ENCODE assay signal across 8 cellular contexts in genomic region chr1:109398343-109399225, GRCh38. TPM values are rescaled to one million over a fixed set of nuclear protein-coding genes. Genes with fewer than 3 reads are reported as not detected.
DNase-seq lines count a peak whose midpoint lies in the region; ATAC-seq, FAIRE-seq and TF ChIP-seq lines count a peak whose summit lies in the region.

No MANE protein-coding gene starts in this region.

- H3K27me3 ChIP-seq in astrocyte (ENCODE audit: insufficient read depth, low read length) (no peaks in the 10 kb centered on the region), lower lobe of right lung (ENCODE audit: low read depth) (no peaks in the 10 kb centered on the region), transverse colon (no peaks in the 10 kb centered on the region)

- H3K4me3 ChIP-seq in astrocyte (ENCODE audit: insufficient read depth, low read depth, low read length) (peak overlapping the region; percentile 70), lower lobe of right lung (peak overlapping the region; percentile 62), transverse colon (peak overlapping the region; percentile 29 to 82 (median 74))

- no peak for TF ChIP-seq CTCF in astrocyte (IDR thresholded peaks at IDR 0.05; ENCODE audit: insufficient read depth, low read depth, low read length)
- no peak for TF ChIP-seq CTCF in lower lobe of right lung (IDR thresholded peaks at IDR 0.05)
- TF ChIP-seq CTCF in transverse colon (IDR thresholded peaks at IDR 0.05) = no peak

- in situ Hi-C loops in transverse colon (cut with MboI; ENCODE audit: low pct_ligation_motif_present in 1 of 4, low pct_unique_long_range_greater_than_20kb in 1 of 4, low sequenced_read_pairs in 3 of 4) = no loop called here

- peaks cover 35% of the 10 kb centered on the region for H3K27me3 Mint-ChIP-seq in stimulated activated naive CD8-positive, alpha-beta T cell treated with anti-CD3 and anti-CD28 coated beads, Interleukin-15, Interleukin-2, amounts not matched to agents 100 ng/mL and 50 ng/mL, for 24 hours
- H3K27me3 Mint-ChIP-seq in astrocyte (ENCODE audit: low read depth, unreplicated experiment) = no peaks in the 10 kb centered on the region

- peaks cover 11% of the 10 kb centered on the region for H3K36me3 Mint-ChIP-seq in stimulated activated naive CD8-positive, alpha-beta T cell treated with anti-CD3 and anti-CD28 coated beads, Interleukin-15, Interleukin-2, amounts not matched to agents 100 ng/mL and 50 ng/mL, for 24 hours (ENCODE audit: low read depth)
- no peaks in the 10 kb centered on the region for H3K36me3 Mint-ChIP-seq in astrocyte (ENCODE audit: low read depth, unreplicated experiment)

- no peaks in the 10 kb centered on the region for H4K20me1 ChIP-seq in astrocyte (ENCODE audit: insufficient read depth, low read length)

- H3K9me3 Mint-ChIP-seq in stimulated activated naive CD8-positive, alpha-beta T cell treated with anti-CD3 and anti-CD28 coated beads, Interleukin-15, Interleukin-2, amounts not matched to agents 100 ng/mL and 50 ng/mL, for 24 hours = no peaks in the 10 kb centered on the region
- no peaks in the 10 kb centered on the region for H3K9me3 Mint-ChIP-seq in astrocyte (ENCODE audit: unreplicated experiment)

- no peaks in the 10 kb centered on the region for H3K9me3 ChIP-seq in astrocyte (ENCODE audit: insufficient read depth, low read depth, low read length)
- H3K9me3 ChIP-seq in lower lobe of right lung = no peaks in the 10 kb centered on the region
- no peaks in the 10 kb centered on the region for H3K9me3 ChIP-seq in transverse colon

- TF ChIP-seq POLR2A in transverse colon (IDR thresholded peaks at IDR 0.05) = no peak

- TF ChIP-seq EP300 in transverse colon (IDR thresholded peaks at IDR 0.05; ENCODE audit: low read depth) = no peak

- no peak for DNase-seq in stimulated activated naive CD8-positive, alpha-beta T cell treated with anti-CD3 and anti-CD28 coated beads, Interleukin-15, Interleukin-2, amounts not matched to agents 100 U/mL and 50 U/mL, for 24 hours
- DNase-seq in astrocyte (ENCODE audit: low read depth) (no peak), lower lobe of right lung (no peak), transverse colon (no peak), NCI-H226 (no peak)

- H3K36me3 ChIP-seq in astrocyte (ENCODE audit: insufficient read depth, low read length) (peaks cover 10% of the 10 kb centered on the region), lower lobe of right lung (peaks cover 39% of the 10 kb centered on the region), transverse colon (peaks cover 0 to 6% (median 2%) of the 10 kb centered on the region in 4 donors)

- peak overlapping the region; percentile 94 for H3K4me2 ChIP-seq in astrocyte (ENCODE audit: low read length)

- H3K79me2 ChIP-seq in astrocyte (ENCODE audit: insufficient read depth, low read length) = peaks cover 34% of the 10 kb centered on the region

- peak overlapping the region; percentile 75 for H3K4me3 Mint-ChIP-seq in stimulated activated naive CD8-positive, alpha-beta T cell treated with anti-CD3 and anti-CD28 coated beads, Interleukin-15, Interleukin-2, amounts not matched to agents 100 ng/mL and 50 ng/mL, for 24 hours
- H3K4me3 Mint-ChIP-seq in astrocyte (ENCODE audit: unreplicated experiment) = peak overlapping the region; percentile 86

- H3K4me1 Mint-ChIP-seq in stimulated activated naive CD8-positive, alpha-beta T cell treated with anti-CD3 and anti-CD28 coated beads, Interleukin-15, Interleukin-2, amounts not matched to agents 100 ng/mL and 50 ng/mL, for 24 hours (ENCODE audit: low read depth) = peaks cover 14% of the 10 kb centered on the region
- peaks cover 22% of the 10 kb centered on the region for H3K4me1 Mint-ChIP-seq in astrocyte (ENCODE audit: low read depth, unreplicated experiment)

- H3K27ac ChIP-seq in astrocyte (ENCODE audit: low read depth, low read length) = peak overlapping the region; percentile 27
- H3K27ac ChIP-seq in lower lobe of right lung = peak overlapping the region; percentile 59
- peak overlapping the region; percentile 85 to 89 (median 86) for H3K27ac ChIP-seq in transverse colon

- no peak overlapping the region for H3K27ac Mint-ChIP-seq in stimulated activated naive CD8-positive, alpha-beta T cell treated with anti-CD3 and anti-CD28 coated beads, Interleukin-15, Interleukin-2, amounts not matched to agents 100 ng/mL and 50 ng/mL, for 24 hours
- H3K27ac Mint-ChIP-seq in astrocyte (ENCODE audit: unreplicated experiment) = no peak overlapping the region

- no peak for ATAC-seq in stimulated activated naive CD8-positive, alpha-beta T cell treated with anti-CD3 and anti-CD28 coated beads, Interleukin-15, Interleukin-2, amounts not matched to agents 100 U/mL and 50 U/mL, for 24 hours
- ATAC-seq in lower lobe of right lung (no peak), GM18502 (IDR thresholded peaks at IDR 0.05; ENCODE audit: poor library complexity, unreplicated experiment) (no peak), GM18909 (IDR thresholded peaks at IDR 0.05; ENCODE audit: poor library complexity, unreplicated experiment) (no peak)

- H2AFZ ChIP-seq in astrocyte (ENCODE audit: low read depth, low read length) = peak overlapping the region; percentile 51

- H3K9ac ChIP-seq in astrocyte (ENCODE audit: low read length) = peak overlapping the region; percentile 71

- H3K4me1 ChIP-seq in astrocyte (ENCODE audit: insufficient read depth, low read length) (peaks cover 28% of the 10 kb centered on the region), lower lobe of right lung (peaks cover 41% of the 10 kb centered on the region), transverse colon (peaks cover 10 to 46% (median 36%) of the 10 kb centered on the region in 4 donors)

- WGBS in transverse colon (ENCODE audit: low coverage in 1 of 2), 2 donors = 35 to 57% methylated on average over 15 to 18 of the region's 18 CpGs

- intact Hi-C loops in lower lobe of right lung (cut with DNase I) = no loop called here
- intact Hi-C loops in transverse colon (cut with DNase I; ENCODE audit: low total_unique reads) = loop anchor here (5.0 kb wide), 1 partner anchor 116 kb away; the partner anchor contains the start of gene PSRC1

- no peak for FAIRE-seq in astrocyte (lab: Jason Lieb, UNC)

RNA-seq across cellular contexts. Expression of gene SORT1, which starts 0.9 kb away (rescaled TPM):
- total RNA-seq in astrocyte = 135 and 138 TPM in 2 replicates
- 178 TPM for total RNA-seq in lower lobe of right lung
- total RNA-seq in transverse colon = 10 to 100 TPM; 53.5 to 79.3 (median 66.2) TPM

RNA-seq across cellular contexts. Expression of gene PSMA5, which starts 27.7 kb away (rescaled TPM):
- total RNA-seq in astrocyte (143 and 148 TPM in 2 replicates), lower lobe of right lung (55.4 TPM), transverse colon (10 to 100 TPM; 28.4 to 41.8 (median 33.3) TPM)

Comparison
In these comparisons a context has a peak if more than half of its experiments do, and no peak if none do; other contexts are left out.
1. H3K27ac ChIP-seq: peak in every context shown above with its lines; median percentile 86 in transverse colon; 59 in lower lobe of right lung; 27 in astrocyte.